Comparison of ENCODE assay signal across 9 cellular contexts in the genomic region with DNA sequence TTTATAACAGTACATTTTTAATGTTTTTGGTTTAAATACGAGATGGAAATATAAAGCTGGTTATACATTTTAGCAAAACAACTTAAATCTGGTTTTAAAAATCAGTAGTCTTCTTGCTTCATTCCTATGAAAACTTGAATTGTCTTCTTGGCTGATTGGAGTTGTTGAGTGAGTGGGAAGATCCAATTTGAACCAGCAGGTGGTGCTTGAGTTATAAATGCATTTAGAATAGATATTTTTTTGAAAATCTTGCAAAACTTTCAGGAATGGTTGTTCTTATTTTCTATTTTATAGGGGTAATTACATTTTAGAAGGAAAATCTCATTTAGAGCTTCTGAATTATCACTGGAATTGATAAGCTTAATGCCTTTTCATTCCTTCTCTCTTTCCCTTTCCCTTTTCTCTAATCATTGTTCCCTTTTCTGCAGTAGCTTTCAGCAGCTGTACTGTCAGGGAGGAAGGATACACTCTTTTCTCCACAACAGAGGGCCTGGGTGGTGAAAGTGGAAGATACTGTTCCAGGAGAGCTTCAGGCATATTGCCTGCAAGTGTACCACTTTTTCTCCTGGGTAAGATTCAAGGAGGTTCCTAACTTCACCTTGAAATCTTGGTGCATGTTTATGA.
DNase-seq lines count a peak whose midpoint lies in the region; ATAC-seq and TF ChIP-seq lines count a peak whose summit lies in the region.
"Had no signal": no experiment of that assay in that cellular context is flagged by ENCODE, and none has a peak within 500 bp of the region (broad histone marks: within the 10 kb centered on the region; RNA-seq: fewer than 3 reads in every experiment).

No MANE protein-coding gene starts in this region.

- H3K4me3 Mint-ChIP-seq in chondrocyte (ENCODE audit: unreplicated experiment) (no peak overlapping the region), neural progenitor cell (no peak overlapping the region)
- H3K4me3 Mint-ChIP-seq: activated CD4-positive, alpha-beta T cell treated with anti-CD3 and anti-CD28 coated beads, Interleukin-2, amount 10 ng/mL, durations not matched to agents 24 days and 14 days had no signal

- TF ChIP-seq CTCF in GM10248 (IDR thresholded peaks at IDR 0.05; ENCODE audit: control extremely low read depth, extremely low read depth, low read depth, missing control alignments) = peak; percentile 2
- peak; percentile 82 for TF ChIP-seq CTCF in chondrocyte (IDR thresholded peaks at IDR 0.05)
- TF ChIP-seq CTCF in neural progenitor cell (IDR thresholded peaks at IDR 0.05) = peak; percentile 57

- H3K9me3 Mint-ChIP-seq in chondrocyte (ENCODE audit: low read depth) = no peaks in the 10 kb centered on the region
- no peaks in the 10 kb centered on the region for H3K9me3 Mint-ChIP-seq in neural progenitor cell
- H3K9me3 Mint-ChIP-seq: activated CD4-positive, alpha-beta T cell treated with anti-CD3 and anti-CD28 coated beads, Interleukin-2, amount 10 ng/mL, durations not matched to agents 24 days and 14 days had no signal

- H3K27me3 Mint-ChIP-seq in chondrocyte (ENCODE audit: low read depth) = no peaks in the 10 kb centered on the region
- no peaks in the 10 kb centered on the region for H3K27me3 Mint-ChIP-seq in neural progenitor cell (ENCODE audit: insufficient read depth, low read depth)
- H3K27me3 Mint-ChIP-seq: activated CD4-positive, alpha-beta T cell treated with anti-CD3 and anti-CD28 coated beads, Interleukin-2, amount 10 ng/mL, durations not matched to agents 24 days and 14 days had no signal

- H3K4me3 ChIP-seq in neural progenitor cell = no peak overlapping the region

- H3K4me1 Mint-ChIP-seq in chondrocyte (ENCODE audit: low read depth) = peaks cover 17% of the 10 kb centered on the region
- H3K4me1 Mint-ChIP-seq in neural progenitor cell = peaks cover 24% of the 10 kb centered on the region
- H3K4me1 Mint-ChIP-seq: activated CD4-positive, alpha-beta T cell treated with anti-CD3 and anti-CD28 coated beads, Interleukin-2, amount 10 ng/mL, durations not matched to agents 24 days and 14 days had no signal

- ATAC-seq in HG02973 (IDR thresholded peaks at IDR 0.05; ENCODE audit: unreplicated experiment) = no peak
- no peak for ATAC-seq in GM21360 (IDR thresholded peaks at IDR 0.05; ENCODE audit: unreplicated experiment)

- no peaks in the 10 kb centered on the region for H3F3A ChIP-seq in neural progenitor cell (ENCODE audit: low read depth)

- no peak overlapping the region for H3K27ac ChIP-seq in neural progenitor cell

- no peak overlapping the region for H2AFZ ChIP-seq in neural progenitor cell (replicated peaks)

- H3K9ac ChIP-seq in neural progenitor cell = no peak overlapping the region

- H4K20me1 ChIP-seq in neural progenitor cell (ENCODE audit: low read depth) = peaks cover 3% of the 10 kb centered on the region

- H3K36me3 Mint-ChIP-seq in chondrocyte (ENCODE audit: low read depth) (no peaks in the 10 kb centered on the region), neural progenitor cell (no peaks in the 10 kb centered on the region)

- POLR2A ChIA-PET in GM10248 (lab: Yijun Ruan, JAX) = no interaction called here

- H3K27me3 ChIP-seq in neural progenitor cell = no peaks in the 10 kb centered on the region

- H3K27ac Mint-ChIP-seq in chondrocyte (ENCODE audit: unreplicated experiment) = no peak overlapping the region
- peak overlapping the region; percentile 51 for H3K27ac Mint-ChIP-seq in neural progenitor cell
- H3K27ac Mint-ChIP-seq: activated CD4-positive, alpha-beta T cell treated with anti-CD3 and anti-CD28 coated beads, Interleukin-2, amount 10 ng/mL, durations not matched to agents 24 days and 14 days had no signal

- H3K9me3 ChIP-seq in neural progenitor cell (ENCODE audit: low read depth) = no peaks in the 10 kb centered on the region

- DNase-seq in GM10248 (ENCODE audit: extremely low spot score) = no peak
- peak; percentile 34 for DNase-seq in NCI-H146 treated with DMSO at 0.1 percent for 48 hours (lab: John Stamatoyannopoulos, UW; ENCODE audit: unreplicated experiment)
- DNase-seq in chondrocyte (ENCODE audit: low spot score) = no peak
- DNase-seq in neural progenitor cell (ENCODE audit: low spot score) = no peak
- DNase-seq in cerebellar nuclear complex (lab: John Stamatoyannopoulos, UW) = no peak
- DNase-seq in glomerular visceral epithelial cell (ENCODE audit: extremely low spot score) = no peak
- DNase-seq: activated CD4-positive, alpha-beta T cell treated with anti-CD3 and anti-CD28 coated beads, Interleukin-2, amount 10 ng/mL, durations not matched to agents 24 days and 14 days had no signal

- H3K36me3 ChIP-seq in neural progenitor cell = no peaks in the 10 kb centered on the region

- CTCF ChIA-PET in GM10248 (lab: Yijun Ruan, JAX) = interaction anchor here (1.1 to 1.2 kb wide), 3 partner anchors 9 to 19 kb away, joined by 3 to 4 read pairs (median 3); no protein-coding TSS in a partner anchor

- H3K4me1 ChIP-seq in neural progenitor cell = peaks cover 16% of the 10 kb centered on the region

- no peak overlapping the region for H3K4me2 ChIP-seq in neural progenitor cell

- H3K79me2 ChIP-seq in neural progenitor cell (ENCODE audit: low read depth) = no peaks in the 10 kb centered on the region

Comparison
In these comparisons a context has a peak if more than half of its experiments do, and no peak if none do; other contexts are left out.
1. CTCF ChIP-seq: peak in every context shown above with its lines; median percentile 82 in chondrocyte; 57 in neural progenitor cell; 2 in GM10248.